ENCODE assay signal across 1 cellular context in the genomic region with DNA sequence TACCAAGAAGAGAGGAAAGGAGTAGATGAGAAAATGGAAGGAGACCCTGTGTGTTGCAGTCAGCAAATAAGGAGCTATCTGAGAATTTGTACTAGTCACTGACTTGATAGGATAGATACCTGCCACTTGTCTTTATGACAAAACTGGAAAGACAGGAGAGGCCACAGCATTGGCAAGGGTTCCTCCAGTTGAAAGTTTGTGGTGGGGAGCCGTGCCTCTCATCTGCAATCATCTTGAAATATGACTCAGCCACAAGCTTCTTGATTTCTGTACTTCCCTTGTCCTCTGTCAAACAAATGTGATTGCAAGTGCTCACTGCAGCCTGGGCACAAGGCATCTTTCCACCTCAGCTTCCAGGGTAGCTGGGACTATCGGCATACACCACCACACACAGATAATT.
TF ChIP-seq lines count a peak whose summit lies in the region.

No MANE protein-coding gene starts in this region.

TF ChIP-seq in HCT116, 20 proteins besides CTCF, POLR2A, EP300 and RAD21 (continued from another document):
- TF ChIP-seq, protein P1, sequence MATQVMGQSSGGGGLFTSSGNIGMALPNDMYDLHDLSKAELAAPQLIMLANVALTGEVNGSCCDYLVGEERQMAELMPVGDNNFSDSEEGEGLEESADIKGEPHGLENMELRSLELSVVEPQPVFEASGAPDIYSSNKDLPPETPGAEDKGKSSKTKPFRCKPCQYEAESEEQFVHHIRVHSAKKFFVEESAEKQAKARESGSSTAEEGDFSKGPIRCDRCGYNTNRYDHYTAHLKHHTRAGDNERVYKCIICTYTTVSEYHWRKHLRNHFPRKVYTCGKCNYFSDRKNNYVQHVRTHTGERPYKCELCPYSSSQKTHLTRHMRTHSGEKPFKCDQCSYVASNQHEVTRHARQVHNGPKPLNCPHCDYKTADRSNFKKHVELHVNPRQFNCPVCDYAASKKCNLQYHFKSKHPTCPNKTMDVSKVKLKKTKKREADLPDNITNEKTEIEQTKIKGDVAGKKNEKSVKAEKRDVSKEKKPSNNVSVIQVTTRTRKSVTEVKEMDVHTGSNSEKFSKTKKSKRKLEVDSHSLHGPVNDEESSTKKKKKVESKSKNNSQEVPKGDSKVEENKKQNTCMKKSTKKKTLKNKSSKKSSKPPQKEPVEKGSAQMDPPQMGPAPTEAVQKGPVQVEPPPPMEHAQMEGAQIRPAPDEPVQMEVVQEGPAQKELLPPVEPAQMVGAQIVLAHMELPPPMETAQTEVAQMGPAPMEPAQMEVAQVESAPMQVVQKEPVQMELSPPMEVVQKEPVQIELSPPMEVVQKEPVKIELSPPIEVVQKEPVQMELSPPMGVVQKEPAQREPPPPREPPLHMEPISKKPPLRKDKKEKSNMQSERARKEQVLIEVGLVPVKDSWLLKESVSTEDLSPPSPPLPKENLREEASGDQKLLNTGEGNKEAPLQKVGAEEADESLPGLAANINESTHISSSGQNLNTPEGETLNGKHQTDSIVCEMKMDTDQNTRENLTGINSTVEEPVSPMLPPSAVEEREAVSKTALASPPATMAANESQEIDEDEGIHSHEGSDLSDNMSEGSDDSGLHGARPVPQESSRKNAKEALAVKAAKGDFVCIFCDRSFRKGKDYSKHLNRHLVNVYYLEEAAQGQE (IDR thresholded peaks at IDR 0.05; ENCODE audit: low read depth): no peak
TF ChIP-seq in HCT116: peak in this region for 5.
